ENCODE assay signal across 8 cellular contexts in genomic region chr9:35516481-35516880, GRCh38. TPM values are rescaled to one million over a fixed set of nuclear protein-coding genes. Genes with fewer than 3 reads are reported as not detected.
DNase-seq lines count a peak whose midpoint lies in the region; ATAC-seq and TF ChIP-seq lines count a peak whose summit lies in the region.

No MANE protein-coding gene starts in this region.

- peaks cover 7% of the 10 kb centered on the region for H3K27me3 Mint-ChIP-seq in T-helper 17 cell

- DNase-seq in ELR (ENCODE audit: low read depth): peak; percentile 94
- no peak for DNase-seq in T-helper 17 cell
- peak; percentile 72 to 88 for DNase-seq in foreskin fibroblast
- DNase-seq in renal cortical epithelial cell (ENCODE audit: low read depth): peak; percentile 76
- no peak for DNase-seq in NCI-H2081 (lab: John Stamatoyannopoulos, UW)
- DNase-seq in OCI-M1 (lab: John Stamatoyannopoulos, UW): no peak

- H3K27ac Mint-ChIP-seq in T-helper 17 cell: no peak overlapping the region

- no peaks in the 10 kb centered on the region for H3K36me3 Mint-ChIP-seq in T-helper 17 cell (ENCODE audit: low read depth)

- no peak overlapping the region for H3K4me3 ChIP-seq in foreskin fibroblast (ENCODE audit: low read depth in 1 of 2, low read length in 2 of 2)

- peak overlapping the region; percentile 9 for H3K4me3 Mint-ChIP-seq in T-helper 17 cell

- no peaks in the 10 kb centered on the region for H3K4me1 Mint-ChIP-seq in T-helper 17 cell

- no peak for TF ChIP-seq CTCF in foreskin fibroblast (IDR thresholded peaks at IDR 0.05; ENCODE audit: low read depth, low read length)

- ATAC-seq in T-helper 17 cell (no peak), GM21515 (IDR thresholded peaks at IDR 0.05; ENCODE audit: unreplicated experiment) (no peak), HG03045 (IDR thresholded peaks at IDR 0.05; ENCODE audit: unreplicated experiment) (no peak)

- no peaks in the 10 kb centered on the region for H3K9me3 ChIP-seq in T-helper 17 cell (ENCODE audit: control insufficient read depth, low read length, poor library complexity, severe bottlenecking)

RNA-seq across cellular contexts. Expression of gene RUSC2, which starts 26.6 kb away (rescaled TPM):
- under 1 TPM; 0.18 to 0.75 TPM for total RNA-seq in T-helper 17 cell
- 20.8 and 42.4 TPM in 2 replicates for total RNA-seq in renal cortical epithelial cell

Comparison
In these comparisons a context has a peak if more than half of its experiments do, and no peak if none do; other contexts are left out.
1. DNase-seq: peak in ELR (single experiment), foreskin fibroblast (2 of 2) and renal cortical epithelial cell (single experiment); none in T-helper 17 cell (0 of 3), NCI-H2081 (0 of 2) and OCI-M1 (single experiment).
2. RNA of gene RUSC2, which starts 26.6 kb away (total RNA-seq): 20.8 to 42.4 TPM in renal cortical epithelial cell; 0.18 to 0.75 TPM in T-helper 17 cell; every median in the first group is over 10 times any median in the second.